ENCODE assay signal across 2 cellular contexts in genomic region chr7:33807158-33807530, GRCh38.
TF ChIP-seq lines count a peak whose summit lies in the region.

No MANE protein-coding gene starts in this region.

TF ChIP-seq in SK-N-SH, 30 proteins besides CTCF, POLR2A, EP300 and RAD21:
- no peak for TF ChIP-seq NFIC (IDR thresholded peaks at IDR 0.05; ENCODE audit: borderline replicate concordance)
- TF ChIP-seq TAF1 (IDR thresholded peaks at IDR 0.05; ENCODE audit: borderline replicate concordance, low read depth, low read length), result no peak
- TF ChIP-seq CHD2 (IDR thresholded peaks at IDR 0.05; ENCODE audit: low read length, partially characterized antibody), result no peak
- no peak for TF ChIP-seq NRF1 (IDR thresholded peaks at IDR 0.05; ENCODE audit: low read depth, low read length)
- no peak for TF ChIP-seq RCOR1 (IDR thresholded peaks at IDR 0.05; ENCODE audit: low read length)
- TF ChIP-seq GATA2 (CRISPR knock-in tag; IDR thresholded peaks at IDR 0.05), result no peak
- TF ChIP-seq SMC3 (IDR thresholded peaks at IDR 0.05; ENCODE audit: low read depth, low read length), result no peak
- no peak for TF ChIP-seq RFX5 (IDR thresholded peaks at IDR 0.05; ENCODE audit: low read length)
- no peak for TF ChIP-seq GABPA (IDR thresholded peaks at IDR 0.05; ENCODE audit: low read depth)
- no peak for TF ChIP-seq POLR2AphosphoS5 (IDR thresholded peaks at IDR 0.05; ENCODE audit: low read depth, low read length)
- TF ChIP-seq TCF12 (IDR thresholded peaks at IDR 0.05), result no peak
- TF ChIP-seq RXRA (IDR thresholded peaks at IDR 0.05; ENCODE audit: borderline replicate concordance, low read depth), result no peak
- TF ChIP-seq YY1 (IDR thresholded peaks at IDR 0.05; ENCODE audit: low read depth), result no peak
- no peak for TF ChIP-seq EZH2phosphoT487 (IDR thresholded peaks at IDR 0.05; ENCODE audit: borderline replicate concordance, low read depth)
- no peak for TF ChIP-seq MEF2A (IDR thresholded peaks at IDR 0.05; ENCODE audit: borderline replicate concordance, low read depth)
- no peak for TF ChIP-seq IRF3 (IDR thresholded peaks at IDR 0.05; ENCODE audit: low read depth, low read length)
- no peak for TF ChIP-seq FOXJ3 (CRISPR knock-in tag; IDR thresholded peaks at IDR 0.05)
- no peak for TF ChIP-seq PBX3 (IDR thresholded peaks at IDR 0.05)
- no peak for TF ChIP-seq MXI1 (IDR thresholded peaks at IDR 0.05; ENCODE audit: low read depth, low read length)
- no peak for TF ChIP-seq TEAD4 (IDR thresholded peaks at IDR 0.05; ENCODE audit: borderline replicate concordance, insufficient read depth)
TF ChIP-seq in SK-N-SH: peak in this region for 0.

TF ChIP-seq in SK-N-SH treated with all-trans-retinoic acid at 6 μM for 48 hours, 23 proteins besides CTCF, POLR2A, EP300 and RAD21:
- TF ChIP-seq PPARA (CRISPR knock-in tag; IDR thresholded peaks at IDR 0.05; ENCODE audit: borderline replicate concordance) (no peak), BACH2 (CRISPR knock-in tag; IDR thresholded peaks at IDR 0.05; ENCODE audit: borderline replicate concordance) (no peak), ZFP30 (CRISPR knock-in tag; IDR thresholded peaks at IDR 0.05) (no peak), ZNF565 (CRISPR knock-in tag; conservative IDR thresholded peaks at IDR 0.05; ENCODE audit: low read depth) (no peak), ZNF8 (CRISPR knock-in tag; IDR thresholded peaks at IDR 0.05) (no peak), PATZ1 (CRISPR knock-in tag; IDR thresholded peaks at IDR 0.05; ENCODE audit: borderline replicate concordance) (no peak), SNAI2 (CRISPR knock-in tag; IDR thresholded peaks at IDR 0.05) (no peak), GLIS3 (CRISPR knock-in tag; IDR thresholded peaks at IDR 0.05) (no peak), POU6F1 (CRISPR knock-in tag; IDR thresholded peaks at IDR 0.05; ENCODE audit: borderline replicate concordance, low read depth) (no peak)
